Comparison of ENCODE assay signal across 23 cellular contexts in the genomic region with DNA sequence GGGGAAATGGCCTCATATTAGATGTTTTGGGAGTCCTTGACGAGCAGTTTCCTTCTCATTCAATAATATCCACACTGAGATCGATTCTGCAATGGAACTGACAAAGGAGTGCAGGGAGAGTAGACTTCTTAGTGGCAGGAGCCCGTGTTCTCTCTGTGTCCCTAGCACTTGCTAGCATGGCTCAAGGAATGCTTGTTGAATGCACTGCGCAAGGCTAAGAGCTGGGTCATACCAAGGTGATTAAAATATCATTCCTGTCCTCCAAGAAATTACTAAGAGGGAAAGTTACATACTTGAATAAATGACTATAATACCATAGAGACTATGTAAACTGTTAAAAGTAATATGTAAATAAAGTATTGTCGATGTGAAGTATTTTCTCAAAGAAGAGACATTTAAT.
"Had no signal": no experiment of that assay in that cellular context is flagged by ENCODE, and none has a peak within 500 bp of the region (broad histone marks: within the 10 kb centered on the region; RNA-seq: fewer than 3 reads in every experiment).

No MANE protein-coding gene starts in this region.

- H3K27ac ChIP-seq: colonic mucosa, coronary artery, dorsolateral prefrontal cortex, epithelial cell of prostate, esophagus squamous epithelium, foreskin keratinocyte, gastrocnemius medialis, gastroesophageal sphincter, heart left ventricle, heart right ventricle had no signal

- H3K9me3 ChIP-seq: colonic mucosa, esophagus squamous epithelium, gastrocnemius medialis, gastroesophageal sphincter, heart left ventricle, heart right ventricle had no signal

- DNase-seq: colonic mucosa; cortex of kidney; dermis blood vessel endothelial cell; dorsolateral prefrontal cortex; effector CD4-positive, alpha-beta T cell; effector CD8-positive, alpha-beta T cell; effector memory CD4-positive, alpha-beta T cell; effector memory CD8-positive, alpha-beta T cell; endodermal cell; erythroblast; esophagus squamous epithelium; foreskin fibroblast; foreskin keratinocyte; foreskin melanocyte; gastrocnemius medialis; glutamatergic neuron; head of caudate nucleus; heart left ventricle; heart right ventricle had no signal

- H3K4me1 ChIP-seq: colonic mucosa, esophagus squamous epithelium, foreskin keratinocyte, gastrocnemius medialis, gastroesophageal sphincter, heart left ventricle, heart right ventricle had no signal

- H3K27me3 ChIP-seq: colonic mucosa, esophagus squamous epithelium, foreskin keratinocyte, gastrocnemius medialis had no signal

- H3K36me3 ChIP-seq: colonic mucosa, esophagus squamous epithelium, gastrocnemius medialis, gastroesophageal sphincter, heart left ventricle, heart right ventricle had no signal

- H3K4me3 ChIP-seq: colonic mucosa, coronary artery, dorsolateral prefrontal cortex, esophagus squamous epithelium, gastrocnemius medialis, gastroesophageal sphincter, heart left ventricle, heart right ventricle had no signal

- ATAC-seq: effector memory CD8-positive, alpha-beta T cell; esophagus mucosa; foreskin keratinocyte; gastrocnemius medialis; gastroesophageal sphincter; heart left ventricle; heart right ventricle had no signal
